Comparison of ENCODE assay signal across 8 cellular contexts in genomic region chr3:93973160-93974126, GRCh38. TPM values are rescaled to one million over a fixed set of nuclear protein-coding genes. Genes with fewer than 3 reads are reported as not detected.
A peak's percentile ranks its signal among the peaks of the same experiment; 100 is the strongest.
DNase-seq lines count a peak whose midpoint lies in the region; ATAC-seq and TF ChIP-seq lines count a peak whose summit lies in the region.

PROS1 (minus strand) TSS chr3:93973896; CDS start chr3:93973749, 147 bp downstream.

- DNase-seq in DMS153 (lab: John Stamatoyannopoulos, UW) (peak; percentile 59), HuH-7 (ENCODE audit: low spot score) (peak; percentile 88), SHP77 (lab: John Stamatoyannopoulos, UW) (peak; percentile 68 to 77), nephron progenitor cell (peak; percentile 75), suprapubic skin (ENCODE audit: low spot score in 2 of 2) (peak; percentile 93)
- DNase-seq in activated naive CD4-positive, alpha-beta T cell treated with anti-CD3 and anti-CD28 coated beads, Interleukin-2, amount 50 U/mL, for 16 hours, result peak; percentile 28

- H3K9me3 ChIP-seq in gastroesophageal sphincter, result no peaks in the 10 kb centered on the region
- H3K9me3 ChIP-seq in suprapubic skin, result no peaks in the 10 kb centered on the region

- 7 to 8% methylated on average over 3 of the region's 53 CpGs for WGBS in gastroesophageal sphincter (ENCODE audit: low coverage in 1 of 2), 2 donors
- 4% methylated on average over 10 of the region's 53 CpGs for WGBS in suprapubic skin

- H3K4me3 Mint-ChIP-seq in nephron progenitor cell, result peak within 1 kb of the TSS; percentile 91

- H3K27ac ChIP-seq in gastroesophageal sphincter, result peak within 1 kb of the TSS; percentile 66 to 94 (median 88)
- H3K27ac ChIP-seq in suprapubic skin, result peak within 1 kb of the TSS; percentile 92

- TF ChIP-seq POLR2A in gastroesophageal sphincter (IDR thresholded peaks at IDR 0.05) (peak; percentile 53 to 76), suprapubic skin (IDR thresholded peaks at IDR 0.05) (peak in 1 of 2 donors; percentile 42)

- H3K9me3 Mint-ChIP-seq in nephron progenitor cell, result no peaks in the 10 kb centered on the region

- H3K36me3 Mint-ChIP-seq in nephron progenitor cell (ENCODE audit: low read depth), result peaks cover 4% of the 10 kb centered on the region

- H3K27me3 ChIP-seq in gastroesophageal sphincter, result no peaks in the 10 kb centered on the region
- no peaks in the 10 kb centered on the region for H3K27me3 ChIP-seq in suprapubic skin

- H3K4me1 ChIP-seq in gastroesophageal sphincter, result peaks cover 0 to 29% (median 3%) of the 10 kb centered on the region in 3 donors
- peaks cover 14% of the 10 kb centered on the region for H3K4me1 ChIP-seq in suprapubic skin

- peak within 1 kb of the TSS; percentile 98 for H3K27ac Mint-ChIP-seq in nephron progenitor cell

- peak in 2 of 4 experiments; percentile 16 to 32 for TF ChIP-seq CTCF in gastroesophageal sphincter (IDR thresholded peaks at IDR 0.05)
- no peak for TF ChIP-seq CTCF in nephron progenitor cell (IDR thresholded peaks at IDR 0.05)
- TF ChIP-seq CTCF in suprapubic skin (IDR thresholded peaks at IDR 0.05), result no peak

- H3K4me1 Mint-ChIP-seq in nephron progenitor cell, result peaks cover 13% of the 10 kb centered on the region

- peaks cover 13% of the 10 kb centered on the region for H3K27me3 Mint-ChIP-seq in nephron progenitor cell (ENCODE audit: low read depth, poor library complexity)

- TF ChIP-seq EP300 in gastroesophageal sphincter (IDR thresholded peaks at IDR 0.05), result no peak
- no peak for TF ChIP-seq EP300 in suprapubic skin (IDR thresholded peaks at IDR 0.05)

- ATAC-seq in GM21619 (IDR thresholded peaks at IDR 0.05; ENCODE audit: unreplicated experiment), result peak; percentile 85
- ATAC-seq in gastroesophageal sphincter, result peak; percentile 95

- no peaks in the 10 kb centered on the region for H3K36me3 ChIP-seq in gastroesophageal sphincter
- no peaks in the 10 kb centered on the region for H3K36me3 ChIP-seq in suprapubic skin

- H3K4me3 ChIP-seq in gastroesophageal sphincter, result peak within 1 kb of the TSS; percentile 62 to 75
- peak within 1 kb of the TSS; percentile 68 for H3K4me3 ChIP-seq in suprapubic skin

RNA-seq across cellular contexts. Expression of gene PROS1, which starts in this region (rescaled TPM):
- total RNA-seq in gastroesophageal sphincter, result 10 to 100 TPM; 29.3 to 91.1 (median 42.1) TPM
- 10 to 100 TPM; 10.6 to 26.0 (median 20.5) TPM for total RNA-seq in suprapubic skin

Comparison
In these comparisons a context has a peak if more than half of its experiments do, and no peak if none do; other contexts are left out.
1. Peak in every context shown above with its lines: DNase-seq, ATAC-seq, H3K4me3 ChIP-seq and H3K27ac ChIP-seq.
2. DNase-seq: peak in every context shown above with its lines; median percentile 93 in suprapubic skin; 88 in HuH-7; 75 in nephron progenitor cell; 72 in SHP77; 59 in DMS153; 28 in activated naive CD4-positive, alpha-beta T cell treated with anti-CD3 and anti-CD28 coated beads, Interleukin-2, amount 50 U/mL, for 16 hours.